8 cellular contexts compared by ENCODE assay signal in the genomic region with DNA sequence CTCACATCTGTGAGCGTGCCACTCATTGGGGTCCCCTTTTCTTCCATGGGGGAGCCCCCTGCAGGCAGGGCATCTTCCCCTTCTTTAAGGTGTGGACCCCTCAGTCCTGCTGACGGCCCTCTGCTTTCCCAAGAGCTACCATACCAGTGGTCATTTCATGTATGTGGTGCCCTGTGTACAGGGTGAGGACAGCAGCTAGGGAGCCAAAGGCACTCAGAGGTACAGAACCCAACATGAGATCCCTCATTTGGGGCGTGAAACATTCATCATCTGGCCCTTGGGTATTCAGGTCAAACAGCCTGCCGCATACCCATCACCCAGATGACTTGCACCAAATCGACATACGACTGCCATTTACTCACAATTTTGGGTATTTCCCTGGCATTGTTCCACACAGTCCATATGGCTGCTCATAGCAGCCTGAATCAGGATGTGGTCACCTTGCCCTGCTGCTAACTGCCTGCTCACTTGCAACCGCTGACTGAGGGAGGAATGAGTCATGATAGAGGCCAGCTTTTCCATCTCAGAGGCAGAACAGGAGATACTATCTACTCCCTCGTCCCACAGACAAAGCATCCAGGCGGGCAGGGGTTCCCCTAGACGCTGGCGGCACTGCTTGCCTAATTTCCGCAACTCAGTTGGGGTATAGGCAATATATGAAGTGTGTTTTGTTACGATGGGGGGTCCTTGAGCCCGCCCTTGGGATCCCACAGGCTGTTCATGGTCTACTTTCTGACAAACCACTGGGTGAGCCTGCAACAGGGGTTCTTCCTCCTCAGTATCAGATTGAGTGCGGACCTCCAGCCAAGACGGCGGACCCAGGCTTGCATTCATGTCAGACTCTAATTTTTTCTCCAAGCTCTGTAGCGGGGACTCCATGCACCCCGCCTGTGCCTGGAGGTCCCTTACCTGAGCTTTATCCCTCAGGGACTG.
DNase-seq lines count a peak whose midpoint lies in the region; ATAC-seq and FAIRE-seq lines count a peak whose summit lies in the region.

No MANE protein-coding gene starts in this region.

- no peak for FAIRE-seq in frontal cortex (lab: Jason Lieb, UNC)

- DNase-seq in GF-D8 (lab: John Stamatoyannopoulos, UW) (peak; percentile 96), HS-5 (ENCODE audit: low read depth) (peak; percentile 100), NAMALWA (ENCODE audit: low spot score) (no peak), NCI-H2196 treated with DMSO at 0.1 percent for 48 hours (lab: John Stamatoyannopoulos, UW; ENCODE audit: unreplicated experiment) (no peak), frontal cortex (ENCODE audit: low spot score in 2 of 2) (no peak)
- DNase-seq in activated T-cell treated with anti-CD3 and anti-CD28 coated beads, Interleukin-2, amount 50 U/mL, for 48 hours: peak; percentile 24 to 43
- DNase-seq in stimulated activated CD8-positive, alpha-beta memory T cell treated with anti-CD3 and anti-CD28 coated beads, Interleukin-4, amount 100 ng/mL, for 48 hours: peak; percentile 50

- ATAC-seq in GM21447 (IDR thresholded peaks at IDR 0.05; ENCODE audit: unreplicated experiment): peak; percentile 58

Comparison
In these comparisons a context has a peak if more than half of its experiments do, and no peak if none do; other contexts are left out.
1. DNase-seq: peak in GF-D8 (single experiment), HS-5 (single experiment), activated T-cell treated with anti-CD3 and anti-CD28 coated beads, Interleukin-2, amount 50 U/mL, for 48 hours (2 of 2) and stimulated activated CD8-positive, alpha-beta memory T cell treated with anti-CD3 and anti-CD28 coated beads, Interleukin-4, amount 100 ng/mL, for 48 hours (single experiment); none in NAMALWA (single experiment), NCI-H2196 treated with DMSO at 0.1 percent for 48 hours (single experiment) and frontal cortex (0 of 2).